In the genomic region with DNA sequence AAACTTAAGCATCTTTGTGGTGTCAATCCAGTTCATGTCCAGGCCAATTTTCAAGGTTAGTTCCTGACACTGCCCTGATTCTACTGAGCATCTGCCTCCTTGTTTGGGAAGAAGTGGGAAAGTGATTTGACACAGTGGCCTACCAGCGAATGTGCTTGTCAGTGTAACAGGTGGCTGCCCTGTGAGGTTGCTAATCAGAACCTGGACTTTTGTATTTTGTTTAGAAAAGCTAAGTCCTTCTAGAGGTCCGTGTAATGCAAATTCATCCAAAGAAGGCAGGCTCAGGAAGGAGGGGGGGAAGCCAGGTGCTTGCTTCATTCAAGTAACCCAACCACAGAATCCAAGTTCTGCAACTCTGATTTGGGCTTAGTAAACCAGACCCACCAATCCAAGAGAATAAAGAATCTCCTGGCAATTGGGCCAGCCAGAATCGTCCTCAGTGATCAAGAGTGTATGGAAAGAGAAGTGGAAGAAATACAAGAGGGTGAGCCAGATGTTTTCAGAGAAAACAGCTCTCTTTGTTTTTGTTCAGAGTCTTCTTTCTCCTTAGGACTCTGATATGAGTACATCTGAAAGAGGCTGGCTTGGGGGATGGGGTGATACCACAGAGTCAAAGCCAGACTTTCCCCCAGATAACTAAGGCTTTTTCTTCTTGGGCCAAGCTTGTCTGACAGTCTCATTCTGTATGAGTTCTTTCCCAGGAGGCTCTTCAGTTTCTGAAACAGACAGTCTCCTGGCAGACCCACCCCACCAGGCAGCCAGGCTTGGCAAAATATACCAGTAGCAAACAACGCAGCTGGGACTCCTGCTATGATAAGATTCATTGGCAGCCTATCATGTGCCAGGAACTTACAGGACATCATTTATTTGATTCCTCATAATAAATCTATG, we compare ENCODE assay signal across 17 cellular contexts.
DNase-seq lines count a peak whose midpoint lies in the region; ATAC-seq and TF ChIP-seq lines count a peak whose summit lies in the region.
"Had no signal": no experiment of that assay in that cellular context is flagged by ENCODE, and none has a peak within 500 bp of the region (broad histone marks: within the 10 kb centered on the region; RNA-seq: fewer than 3 reads in every experiment).

No MANE protein-coding gene starts in this region.

- peaks cover 0 to 33% (median 13%) of the 10 kb centered on the region in 9 donors for H3K4me1 ChIP-seq in heart right ventricle

- DNase-seq in Right ventricle myocardium inferior (ENCODE audit: missing footprints): peak; percentile 76
- no peak for DNase-seq in cardiac septum (ENCODE audit: low spot score)
- peak; percentile 46 to 65 for DNase-seq in heart right ventricle
- DNase-seq in pons (ENCODE audit: low spot score): peak; percentile 64
- no peak for DNase-seq in germinal center (ENCODE audit: low spot score)
- DNase-seq in NCI-H1048 (lab: John Stamatoyannopoulos, UW): no peak
- no peak for DNase-seq in NCI-H2081 treated with DMSO at 0.1 percent for 48 hours (lab: John Stamatoyannopoulos, UW)
- DNase-seq: activated CD4-positive, alpha-beta T cell treated with anti-CD3 and anti-CD28 coated beads, Interleukin-2, amount 10 ng/mL, durations not matched to agents 7 days and 5 days; activated naive CD8-positive, alpha-beta T cell treated with anti-CD3 and anti-CD28 coated beads for 36 hours; activated T-cell treated with anti-CD3 and anti-CD28 coated beads, Interleukin-2, amount 50 U/mL, for 24 hours; EL; GOT3; KBM-7; kidney; NCI-H1105; NCI-H226 had no signal

- no peaks in the 10 kb centered on the region for H3K27me3 ChIP-seq in heart right ventricle

- intact Hi-C loops in Right ventricle myocardium inferior (cut with DNase I) (loop anchor here (10.0 kb wide), 1 partner anchor 191 kb away; no protein-coding TSS in a partner anchor), cardiac septum (cut with DNase I) (no loop called here), heart right ventricle (cut with DNase I) (loop anchor here in 1 of 10 donors (5.0 kb wide), 1 partner anchor 99 kb away; no protein-coding TSS in a partner anchor)

- TF ChIP-seq CTCF in heart right ventricle (IDR thresholded peaks at IDR 0.05): no peak

- H3K36me3 ChIP-seq in heart right ventricle: no peaks in the 10 kb centered on the region

- H3K9me3 ChIP-seq in heart right ventricle: no peaks in the 10 kb centered on the region

- peak overlapping the region in 9 of 10 donors; percentile 2 to 76 (median 61) for H3K27ac ChIP-seq in heart right ventricle

- ATAC-seq in Right ventricle myocardium inferior (peak; percentile 94), heart right ventricle (peak; percentile 64 to 94 (median 85)), GM21360 (IDR thresholded peaks at IDR 0.05; ENCODE audit: unreplicated experiment) (no peak)

- 53 to 58% methylated on average over 4 of the region's 4 CpGs for WGBS in heart right ventricle, 2 donors

- no peak overlapping the region for H3K4me3 ChIP-seq in heart right ventricle

Comparison
In these comparisons a context has a peak if more than half of its experiments do, and no peak if none do; other contexts are left out.
1. DNase-seq: peak in Right ventricle myocardium inferior (single experiment), heart right ventricle (2 of 2) and pons (single experiment); none in cardiac septum (single experiment), germinal center (single experiment), NCI-H1048 (single experiment) and NCI-H2081 treated with DMSO at 0.1 percent for 48 hours (single experiment).